Comparison of ENCODE assay signal across 1 cellular context in the genomic region with DNA sequence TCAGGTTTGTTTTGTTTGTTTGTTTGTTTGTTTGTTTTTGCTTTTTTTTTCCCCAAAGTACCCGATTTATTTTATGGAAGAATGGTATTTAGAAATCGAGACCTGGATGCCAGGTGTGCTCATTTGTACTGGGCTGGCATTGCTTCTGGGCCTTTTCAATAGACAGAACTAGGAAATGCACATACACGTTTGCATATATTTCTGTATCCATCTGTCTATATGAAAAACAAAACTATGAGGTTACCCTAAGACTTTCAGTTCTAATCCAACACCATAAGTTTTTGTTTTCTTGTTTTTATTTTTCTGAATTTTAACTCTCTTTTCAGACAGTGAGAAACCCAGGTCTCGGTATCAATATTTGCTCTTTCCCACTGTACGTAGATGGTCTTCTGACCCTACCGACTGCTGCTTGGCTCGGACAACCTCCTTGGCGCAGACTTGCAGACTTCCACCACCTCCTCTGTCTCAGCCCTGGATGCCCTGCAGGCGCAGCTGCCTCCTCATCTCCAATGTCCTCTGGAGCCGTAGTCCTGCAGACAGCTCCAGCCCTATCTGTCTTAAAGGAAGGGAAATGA.
TF ChIP-seq lines count a peak whose summit lies in the region.

No MANE protein-coding gene starts in this region.

TF ChIP-seq in K562, 482 proteins besides CTCF, POLR2A, EP300 and RAD21 (continued from another document):
- TF ChIP-seq, protein P1, sequence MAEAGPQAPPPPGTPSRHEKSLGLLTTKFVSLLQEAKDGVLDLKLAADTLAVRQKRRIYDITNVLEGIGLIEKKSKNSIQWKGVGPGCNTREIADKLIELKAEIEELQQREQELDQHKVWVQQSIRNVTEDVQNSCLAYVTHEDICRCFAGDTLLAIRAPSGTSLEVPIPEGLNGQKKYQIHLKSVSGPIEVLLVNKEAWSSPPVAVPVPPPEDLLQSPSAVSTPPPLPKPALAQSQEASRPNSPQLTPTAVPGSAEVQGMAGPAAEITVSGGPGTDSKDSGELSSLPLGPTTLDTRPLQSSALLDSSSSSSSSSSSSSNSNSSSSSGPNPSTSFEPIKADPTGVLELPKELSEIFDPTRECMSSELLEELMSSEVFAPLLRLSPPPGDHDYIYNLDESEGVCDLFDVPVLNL (CRISPR knock-in tag; IDR thresholded peaks at IDR 0.05; ENCODE audit: low read depth), result no peak
- TF ChIP-seq U2AF2 (optimal IDR thresholded peaks at IDR 0.05; ENCODE audit: low read depth, low read length) (no peak), ETV1 (tag; conservative IDR thresholded peaks at IDR 0.05; ENCODE audit: low read depth) (no peak)
